ENCODE assay signal across 20 cellular contexts in genomic region chr2:181396575-181397062, GRCh38.
DNase-seq lines count a peak whose midpoint lies in the region; ATAC-seq, FAIRE-seq and TF ChIP-seq lines count a peak whose summit lies in the region.
"Had no signal": no experiment of that assay in that cellular context is flagged by ENCODE, and none has a peak within 500 bp of the region (broad histone marks: within the 10 kb centered on the region; RNA-seq: fewer than 3 reads in every experiment).

No MANE protein-coding gene starts in this region.

- H3K27me3 ChIP-seq in Loucy (ENCODE audit: insufficient read depth, low read length, poor library complexity, severe bottlenecking): no peaks in the 10 kb centered on the region
- no peaks in the 10 kb centered on the region for H3K27me3 ChIP-seq in GM12878 (replicated peaks in 1 of 2; ENCODE audit: control insufficient read depth in 2 of 2, insufficient read depth in 2 of 2, low read length in 1 of 2)
- H3K27me3 ChIP-seq: cardiac muscle cell, dorsolateral prefrontal cortex, hepatocyte, tibial artery had no signal

- H3K36me3 ChIP-seq in Loucy (ENCODE audit: insufficient read depth, low read length) (no peaks in the 10 kb centered on the region), GM12878 (ENCODE audit: control insufficient read depth in 2 of 2, insufficient read depth in 2 of 2, low read length in 1 of 2) (no peaks in the 10 kb centered on the region)
- H3K36me3 ChIP-seq: cardiac muscle cell, tibial artery had no signal

- H3F3A ChIP-seq in Loucy (ENCODE audit: low read depth): peaks cover 5% of the 10 kb centered on the region; the same call in 1 of the 2 replicates

- no peak for TF ChIP-seq RAD21 in GM12878 (IDR thresholded peaks at IDR 0.05; ENCODE audit: insufficient read depth, low read depth, low read length)

- CTCF ChIA-PET in GM12878 (lab: Yijun Ruan, JAX): interaction anchor here (1.0 to 2.5 kb wide), 7 partner anchors 8 to 319 kb away, joined by 3 to 8 read pairs (median 4); partner anchors contain the start of gene ITGA4

- H3K4me3 ChIP-seq in Loucy (ENCODE audit: low read length, poor library complexity, severe bottlenecking): no peak overlapping the region
- no peak overlapping the region for H3K4me3 ChIP-seq in GM12878
- H3K4me3 ChIP-seq: cardiac muscle cell, dorsolateral prefrontal cortex, hepatocyte, tibial artery had no signal

- 0% methylated on average over 2 of the region's 2 CpGs for WGBS in GM12878 (ENCODE audit: insufficient coverage, insufficient replicate concordance, low lambda C conversion rate, missing lambda C conversion rate)

- in situ Hi-C loops in GM12878 (cut with MboI): no loop called here

- ATAC-seq in GM12878: peak; percentile 59
- ATAC-seq: stimulated activated effector memory CD8-positive, alpha-beta T cell treated with anti-CD3 and anti-CD28 coated beads, Interleukin-12 subunit alpha, Interleukin-12 subunit beta, amount 100 ng/mL, for 72 hours had no signal

- POLR2A ChIA-PET in GM12878 (lab: Charles Lee): interaction anchor here (1.1 kb wide), 1 partner anchor 93 kb away, joined by 3 read pairs; no protein-coding TSS in a partner anchor

- H3K4me1 ChIP-seq in Loucy (ENCODE audit: insufficient read depth, low read length, poor library complexity, severe bottlenecking): peaks cover 67% of the 10 kb centered on the region
- H3K4me1 ChIP-seq in GM12878 (ENCODE audit: control insufficient read depth, insufficient read depth, low read length): peaks cover 2% of the 10 kb centered on the region; the same call in 1 of the 2 replicates
- H3K4me1 ChIP-seq: tibial artery had no signal

- peak in 1 of 2 experiments; percentile 29; a peak in 1 of 4 replicates for TF ChIP-seq EP300 in GM12878 (IDR thresholded peaks at IDR 0.05; ENCODE audit: borderline replicate concordance in 1 of 2, control insufficient read depth in 1 of 2, low read depth in 2 of 2, low read length in 2 of 2)

- SMC1A ChIA-PET in GM12878 (lab: Charles Lee; ENCODE audit: uncharacterized antibody, unreplicated experiment): interaction anchor here (0.6 to 7.6 kb wide), 12 partner anchors 9 to 90 kb away, joined by 3 to 46 read pairs (median 4); no protein-coding TSS in a partner anchor

- peak overlapping the region; percentile 58 for H3K4me2 ChIP-seq in Loucy (ENCODE audit: low read depth, low read length, poor library complexity, severe bottlenecking)
- H3K4me2 ChIP-seq in GM12878 (ENCODE audit: control insufficient read depth, insufficient read depth): no peak overlapping the region
- H3K4me2 ChIP-seq: hepatocyte had no signal

- TF ChIP-seq POLR2A in GM12878 (IDR thresholded peaks at IDR 0.05; ENCODE audit: low read depth, low read length): no peak

- H3K79me2 ChIP-seq in Loucy (ENCODE audit: insufficient read depth, low read length): no peaks in the 10 kb centered on the region
- H3K79me2 ChIP-seq in GM12878 (ENCODE audit: control insufficient read depth, insufficient read depth, low read length): no peaks in the 10 kb centered on the region
- H3K79me2 ChIP-seq: hepatocyte had no signal

- DNase-seq in GF-D8 (lab: John Stamatoyannopoulos, UW) (peak; percentile 11), GM12878 (ENCODE audit: low read depth, low spot score) (no peak), renal cortical epithelial cell (ENCODE audit: low read depth) (peak; percentile 81), NCI-H1105 treated with DMSO at 0.1 percent for 48 hours (lab: John Stamatoyannopoulos, UW) (no peak), DMS53 treated with DMSO at 0.1 percent for 48 hours (lab: John Stamatoyannopoulos, UW; ENCODE audit: unreplicated experiment) (no peak), urothelium cell line (ENCODE audit: low spot score) (no peak)
- DNase-seq: activated B cell treated with CpG ODN at 0.5 μM for 24 hours; CD4-positive, CD25-positive, alpha-beta regulatory T cell; dorsolateral prefrontal cortex; IMR-90; NCI-H1417; NCI-H2227 treated with DMSO at 0.1 percent for 48 hours; NK-92 treated with Interleukin-12 subunit alpha and Interleukin-12 subunit beta, amount 100 ng/mL, for 24 hours; Right ventricle myocardium superior; tibial artery had no signal

- H3K9me2 ChIP-seq in Loucy (replicated peaks; ENCODE audit: low read depth, low read length): no peaks in the 10 kb centered on the region

- no peak overlapping the region for H3K27ac ChIP-seq in GM12878 (ENCODE audit: control insufficient read depth, insufficient read depth)
- H3K27ac ChIP-seq: cardiac muscle cell, dorsolateral prefrontal cortex, hepatocyte, tibial artery had no signal

- no peaks in the 10 kb centered on the region for H3K9me3 ChIP-seq in Loucy (ENCODE audit: insufficient read depth, low read depth, low read length)
- no peaks in the 10 kb centered on the region; the same call in 2 of the 3 replicates for H3K9me3 ChIP-seq in GM12878 (replicated peaks; ENCODE audit: control insufficient read depth, insufficient read depth, low read length)
- H3K9me3 ChIP-seq: tibial artery had no signal

- H4K20me1 ChIP-seq in Loucy (ENCODE audit: insufficient read depth, low read length, poor library complexity, severe bottlenecking) (no peaks in the 10 kb centered on the region), GM12878 (ENCODE audit: control insufficient read depth, insufficient read depth) (no peaks in the 10 kb centered on the region)

- TF ChIP-seq CTCF in Loucy (conservative IDR thresholded peaks at IDR 0.05; ENCODE audit: low read length) (no peak), GM12878 (IDR thresholded peaks at IDR 0.05 in 2 of 3, conservative IDR thresholded peaks at IDR 0.05 in 1 of 3; ENCODE audit: control insufficient read depth in 2 of 3, extremely low read depth in 1 of 3, insufficient read depth in 1 of 3, low read depth in 3 of 3, low read length in 3 of 3) (no peak)

- H3K9ac ChIP-seq in Loucy (ENCODE audit: low read depth, low read length, poor library complexity, severe bottlenecking) (peak overlapping the region; percentile 53), GM12878 (ENCODE audit: control insufficient read depth, insufficient read depth, low read length) (no peak overlapping the region)

- H2AFZ ChIP-seq in Loucy (ENCODE audit: low read length) (no peak overlapping the region), GM12878 (ENCODE audit: control insufficient read depth, low read depth, low read length) (no peak overlapping the region)
- H2AFZ ChIP-seq: hepatocyte had no signal

- no peak for FAIRE-seq in GM12878 (lab: Jason Lieb, UNC)
- no peak for FAIRE-seq in urothelium cell line (lab: Jason Lieb, UNC)
- FAIRE-seq: keratinocyte had no signal

- RAD21 ChIA-PET in GM12878 (lab: Charles Lee; ENCODE audit: unreplicated experiment): interaction anchor here (1.6 to 2.9 kb wide), 5 partner anchors 48 to 92 kb away, joined by 3 to 11 read pairs (median 8); partner anchors contain the start of gene ITGA4

- intact Hi-C loops in GM12878 (cut with micrococcal nuclease; ENCODE audit: unreplicated experiment): loop anchor here (5.0 kb wide), 1 partner anchor 84 kb away; no protein-coding TSS in a partner anchor

- no TSS peak for BruUV-seq in GM12878 (replicated peaks; lab: Mats Ljungman, UMichigan)

TF ChIP-seq in GM12878, 131 proteins besides CTCF, POLR2A, EP300 and RAD21 (continues in another document):
- no peak for TF ChIP-seq ZNF207 (IDR thresholded peaks at IDR 0.05; ENCODE audit: borderline replicate concordance)
- TF ChIP-seq BCLAF1 (IDR thresholded peaks at IDR 0.05): no peak
- no peak for TF ChIP-seq KDM1A (IDR thresholded peaks at IDR 0.05; ENCODE audit: borderline replicate concordance)
- TF ChIP-seq MEF2B (IDR thresholded peaks at IDR 0.05; ENCODE audit: partially characterized antibody, poor library complexity, severe bottlenecking): peak; percentile 40
- TF ChIP-seq HDAC2 (IDR thresholded peaks at IDR 0.05): no peak
- no peak for TF ChIP-seq ATF2 (IDR thresholded peaks at IDR 0.05; ENCODE audit: low read length)
- TF ChIP-seq BCL11A (IDR thresholded peaks at IDR 0.05; ENCODE audit: low read depth, low read length): peak; percentile 15; the same call in 1 of the 2 replicates
- no peak for TF ChIP-seq KLF5 (IDR thresholded peaks at IDR 0.05; ENCODE audit: partially characterized antibody)

Comparison
In these comparisons a context has a peak if more than half of its experiments do, and no peak if none do; other contexts are left out.
1. DNase-seq: peak in GF-D8 (single experiment) and renal cortical epithelial cell (single experiment); none in GM12878 (single experiment), NCI-H1105 treated with DMSO at 0.1 percent for 48 hours (single experiment), DMS53 treated with DMSO at 0.1 percent for 48 hours (single experiment) and urothelium cell line (single experiment).